In genomic region chr12:85036241-85036707, GRCh38 we compare ENCODE assay signal across 8 cellular contexts. TPM values are rescaled to one million over a fixed set of nuclear protein-coding genes. Genes with fewer than 3 reads are reported as not detected.
DNase-seq lines count a peak whose midpoint lies in the region; ATAC-seq and TF ChIP-seq lines count a peak whose summit lies in the region.

A gene with protein sequence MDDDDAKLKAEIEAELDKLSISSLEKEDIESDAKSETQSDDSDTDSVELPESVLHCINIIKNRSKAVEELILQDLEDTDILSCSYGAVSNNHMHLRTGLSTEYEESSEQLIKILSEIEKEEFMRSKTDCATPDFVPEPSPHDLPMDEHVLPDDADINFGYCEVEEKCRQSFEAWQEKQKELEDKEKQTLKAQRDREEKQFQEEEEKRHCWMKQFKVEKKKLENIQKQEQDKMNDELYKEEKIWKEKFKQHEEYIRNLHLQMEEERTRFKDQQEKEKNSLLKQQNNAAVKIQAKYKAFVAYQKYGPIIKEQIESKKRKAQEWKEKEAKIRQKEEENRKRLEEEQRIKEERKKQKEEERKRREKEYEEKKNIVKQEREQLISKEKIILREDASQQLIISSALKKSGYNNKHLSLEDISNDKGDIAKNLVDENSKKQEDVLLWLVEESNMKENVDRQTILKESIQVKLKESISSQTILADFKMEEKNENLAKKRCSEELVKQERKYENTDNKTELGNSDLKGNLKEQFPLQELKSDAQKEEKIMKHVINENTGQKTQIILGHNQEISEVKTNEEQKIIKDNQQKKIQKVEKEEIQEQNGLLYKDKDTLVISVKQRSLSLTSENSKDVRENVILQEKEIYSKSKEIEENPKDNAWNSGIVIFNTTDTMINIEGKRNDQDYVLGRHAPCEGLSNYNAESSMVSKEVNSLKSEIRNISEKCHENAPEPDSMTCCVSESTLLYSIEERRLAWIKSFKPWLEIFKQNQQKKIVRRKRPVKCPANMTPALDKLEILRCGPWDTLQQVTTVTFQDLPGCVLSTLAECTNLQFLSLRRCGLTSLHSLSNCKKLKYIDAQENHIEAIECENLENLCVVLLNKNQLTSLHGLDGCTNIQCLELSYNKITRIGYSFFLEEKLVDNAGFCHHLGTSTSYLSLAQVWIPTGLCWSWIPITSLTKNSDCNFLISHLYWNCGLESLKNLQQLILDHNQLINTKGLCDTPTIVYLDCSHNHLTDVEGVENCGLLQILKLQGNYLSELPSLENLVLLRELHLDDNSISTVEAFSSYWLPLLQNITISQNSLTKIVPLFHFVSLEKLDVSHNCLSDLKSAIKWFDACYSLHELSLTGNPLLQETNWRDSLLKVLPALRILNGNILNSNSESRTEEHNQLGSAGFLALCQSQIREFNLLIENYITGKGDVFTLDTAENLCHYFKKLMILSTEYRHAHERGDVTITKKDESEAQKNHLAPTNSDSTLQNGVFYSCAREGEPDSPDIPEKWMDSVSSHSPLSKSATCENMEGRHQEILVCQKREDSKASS (N-terminal part only) (plus strand): TSS chr12:85036351. CDS start chr12:85038177, 1,826 bp downstream.
TSS of gene TSPAN19 (minus strand) at chr12:85036277. CDS start at chr12:85029946, 6,331 bp downstream.

- no peak for TF ChIP-seq POLR2A in prostate gland (IDR thresholded peaks at IDR 0.05)

- H3K27me3 ChIP-seq in PC-3 (ENCODE audit: low read length) (no peaks in the 10 kb centered on the region; the same call in 1 of the 2 replicates), prostate gland (replicated peaks; ENCODE audit: insufficient read depth) (no peaks in the 10 kb centered on the region), Karpas-422 (ENCODE audit: low read length) (no peaks in the 10 kb centered on the region)

- CTCF ChIA-PET in PC-3 (lab: Charles Lee): interaction anchor here (0.5 to 0.6 kb wide), 2 partner anchors 114 to 180 kb away, joined by 3 read pairs; no protein-coding TSS in a partner anchor

- POLR2A ChIA-PET in PC-3 (lab: Charles Lee; ENCODE audit: unreplicated experiment): no interaction called here

- ATAC-seq in GM21528 (IDR thresholded peaks at IDR 0.05; ENCODE audit: low FRiP score, unreplicated experiment) (peak; percentile 96), PC-3 (peak; percentile 94)

- H3K4me2 ChIP-seq in PC-3 (ENCODE audit: low read length) (peak within 1 kb of the TSS; percentile 95), Karpas-422 (ENCODE audit: low read depth, low read length, poor library complexity, severe bottlenecking) (no peak within 1 kb of the TSS)

- DNase-seq in DMS79 (lab: John Stamatoyannopoulos, UW): peak; percentile 71
- peak; percentile 86 for DNase-seq in HT1080 (ENCODE audit: low read depth)
- DNase-seq in PC-3: peak; percentile 89
- DNase-seq in astrocyte of the hippocampus (ENCODE audit: low read depth, low spot score): peak; percentile 92
- DNase-seq in hepatic stellate cell (ENCODE audit: low spot score): peak; percentile 3
- DNase-seq in prostate gland (ENCODE audit: low spot score): peak; percentile 77
- no peak for DNase-seq in Karpas-422

- no TSS peak for BruUV-seq in PC-3 (replicated peaks; lab: Mats Ljungman, UMichigan)

- H3K9ac ChIP-seq in PC-3 (ENCODE audit: low read length) (peak within 1 kb of the TSS; percentile 48), Karpas-422 (ENCODE audit: low read length) (no peak within 1 kb of the TSS)

- under 1% methylated on average over 22 of the region's 22 CpGs for WGBS in prostate gland

- H3K27ac ChIP-seq in PC-3 (ENCODE audit: low read length): no peak within 1 kb of the TSS
- H3K27ac ChIP-seq in prostate gland: no peak within 1 kb of the TSS
- no peak within 1 kb of the TSS for H3K27ac ChIP-seq in Karpas-422 (ENCODE audit: low read length)

- TF ChIP-seq CTCF in PC-3 (conservative IDR thresholded peaks at IDR 0.05; ENCODE audit: low read depth, low read length): no peak
- no peak for TF ChIP-seq CTCF in prostate gland (IDR thresholded peaks at IDR 0.05)

- H3K79me2 ChIP-seq in PC-3 (ENCODE audit: low read length) (no peaks in the 10 kb centered on the region), Karpas-422 (ENCODE audit: low read length) (no peaks in the 10 kb centered on the region)

- H3K9me2 ChIP-seq in PC-3 (replicated peaks; ENCODE audit: low read length): no peaks in the 10 kb centered on the region
- no peaks in the 10 kb centered on the region for H3K9me2 ChIP-seq in Karpas-422 (replicated peaks; ENCODE audit: insufficient read depth, low read length)

- no peaks in the 10 kb centered on the region for H3F3A ChIP-seq in PC-3 (ENCODE audit: low read length, unreplicated experiment)

- no peaks in the 10 kb centered on the region for H4K20me1 ChIP-seq in PC-3 (ENCODE audit: low read length)
- H4K20me1 ChIP-seq in Karpas-422 (ENCODE audit: insufficient read depth, low read depth, low read length): no peaks in the 10 kb centered on the region

- H3K9me3 ChIP-seq in PC-3 (ENCODE audit: low read length) (no peaks in the 10 kb centered on the region), prostate gland (no peaks in the 10 kb centered on the region), Karpas-422 (ENCODE audit: low read length) (no peaks in the 10 kb centered on the region)

- H2AFZ ChIP-seq in PC-3 (ENCODE audit: low read length) (peak within 1 kb of the TSS; percentile 100), Karpas-422 (ENCODE audit: low read length) (no peak within 1 kb of the TSS)

- H3K4me1 ChIP-seq in PC-3 (ENCODE audit: insufficient read depth, low read length): peaks cover 4% of the 10 kb centered on the region
- H3K4me1 ChIP-seq in prostate gland (replicated peaks): no peaks in the 10 kb centered on the region
- no peaks in the 10 kb centered on the region for H3K4me1 ChIP-seq in Karpas-422 (ENCODE audit: low read length)

- H3K36me3 ChIP-seq in PC-3 (ENCODE audit: low read depth, low read length): no peaks in the 10 kb centered on the region
- no peaks in the 10 kb centered on the region for H3K36me3 ChIP-seq in prostate gland
- H3K36me3 ChIP-seq in Karpas-422 (ENCODE audit: insufficient read depth, low read length): no peaks in the 10 kb centered on the region

- intact Hi-C loops in PC-3 (cut with micrococcal nuclease): no loop called here
- intact Hi-C loops in prostate gland (cut with DNase I): no loop called here

- H3K4me3 ChIP-seq in PC-3 (ENCODE audit: low read length): peak within 1 kb of the TSS; percentile 93
- H3K4me3 ChIP-seq in prostate gland: peak within 1 kb of the TSS; percentile 41 to 42
- H3K4me3 ChIP-seq in Karpas-422 (ENCODE audit: low read length): no peak within 1 kb of the TSS

RNA-seq across cellular contexts. Expression of the first gene that starts in this region (rescaled TPM):
- 0.06 TPM in 1 of 2 replicates, not detected in the other for total RNA-seq in HT1080 (2014; rRNA removed; shearing (Covaris generic))
- polyA plus RNA-seq in HT1080 (2015; cell fraction: cytosol; rRNA removed): 0.43 and 0.77 TPM in 2 replicates
- polyA plus RNA-seq in HT1080 (2015; cell fraction: nucleus; rRNA removed): 1.6 and 1.9 TPM in 2 replicates
- total RNA-seq in PC-3 (2014; rRNA removed) (0.17 and 0.40 TPM in 2 replicates), prostate gland (10 to 100 TPM in 1 of 2 donors, 1 to 10 TPM in 1; 2.6 to 12.8 TPM)
- total RNA-seq in Karpas-422 (2014; rRNA removed; shearing (Covaris generic); ENCODE audit: low replicate concordance): not detected in 2 replicates

RNA-seq across cellular contexts. Expression of gene TSPAN19, which starts in this region (rescaled TPM):
- 0.10 TPM in 1 of 2 replicates, not detected in the other for total RNA-seq in HT1080 (2014; rRNA removed; shearing (Covaris generic))
- 0.91 and 0.99 TPM in 2 replicates for polyA plus RNA-seq in HT1080 (2015; cell fraction: cytosol; rRNA removed)
- polyA plus RNA-seq in HT1080 (2015; cell fraction: nucleus; rRNA removed): 4.3 and 4.5 TPM in 2 replicates
- total RNA-seq in PC-3 (2014; rRNA removed) (not detected in 2 replicates), prostate gland (under 1 TPM in 1 of 2 donors, not detected in 1; 0.41 TPM)
- not detected in 2 replicates for total RNA-seq in Karpas-422 (2014; rRNA removed; shearing (Covaris generic); ENCODE audit: low replicate concordance)

Comparison
In these comparisons a context has a peak if more than half of its experiments do, and no peak if none do; other contexts are left out.
1. Peak in DNase-seq, ATAC-seq, H3K4me3 ChIP-seq, H3K9ac ChIP-seq and H3K4me2 ChIP-seq in PC-3; RNA of the genes that start here not detected or under 1 TPM.